Comparison of ENCODE assay signal across 14 cellular contexts in the genomic region with DNA sequence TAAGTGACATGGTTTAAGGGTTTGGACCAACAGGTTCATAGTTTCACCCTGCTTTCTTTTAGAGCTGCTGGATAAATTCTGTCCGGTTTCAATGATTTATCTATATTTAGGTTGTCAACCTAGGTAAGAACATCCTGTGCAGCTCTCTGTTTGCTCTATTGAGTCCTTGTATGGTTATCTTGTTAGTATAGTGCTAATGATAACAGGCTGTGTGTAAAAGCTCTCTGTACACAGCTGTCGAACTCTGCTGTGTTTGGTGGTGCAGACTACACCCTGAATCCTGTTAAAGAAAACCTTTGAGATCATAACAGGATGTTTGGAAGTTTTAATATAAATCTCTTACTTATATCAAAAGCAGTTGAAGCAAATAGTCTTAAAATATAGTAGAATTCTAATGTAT.
DNase-seq lines count a peak whose midpoint lies in the region; ATAC-seq, FAIRE-seq and TF ChIP-seq lines count a peak whose summit lies in the region.
"Had no signal": no experiment of that assay in that cellular context is flagged by ENCODE, and none has a peak within 500 bp of the region (broad histone marks: within the 10 kb centered on the region; RNA-seq: fewer than 3 reads in every experiment).

No MANE protein-coding gene starts in this region.

- CTCF ChIA-PET in WTC11 (lab: Charles Lee): no interaction called here

- peak; percentile 51 for DNase-seq in DMS 273 (lab: John Stamatoyannopoulos, UW; ENCODE audit: unreplicated experiment)
- peak; percentile 39 for DNase-seq in NCI-H1417 treated with DMSO at 0.1 percent for 48 hours (lab: John Stamatoyannopoulos, UW)
- DNase-seq in NCI-H524 treated with DMSO at 0.1 percent for 48 hours (lab: John Stamatoyannopoulos, UW): peak; percentile 44
- no peak for DNase-seq in activated CD4-positive, alpha-beta T cell treated with anti-CD3 and anti-CD28 coated beads for 4 hours
- no peak for DNase-seq in WTC11 (ENCODE audit: low spot score)
- DNase-seq: activated CD4-positive, alpha-beta T cell treated with anti-CD3 and anti-CD28 coated beads, Interleukin-2, amount 10 ng/mL, durations not matched to agents 24 days and 14 days; activated naive CD4-positive, alpha-beta T cell; foreskin melanocyte; stimulated activated CD4-positive, alpha-beta T cell treated with anti-CD3 and anti-CD28 coated beads, Interleukin-4, amount 100 ng/mL, for 4 hours; stimulated activated CD8-positive, alpha-beta memory T cell treated with anti-CD3 and anti-CD28 coated beads, Interleukin-4, amount 100 ng/mL, for 48 hours had no signal

- H3K4me3 Mint-ChIP-seq in WTC11: no peak overlapping the region
- H3K4me3 Mint-ChIP-seq: activated CD4-positive, alpha-beta T cell treated with anti-CD3 and anti-CD28 coated beads, Interleukin-2, amount 10 ng/mL, durations not matched to agents 24 days and 14 days had no signal

- no peak overlapping the region for H3K27ac Mint-ChIP-seq in WTC11
- H3K27ac Mint-ChIP-seq: activated CD4-positive, alpha-beta T cell treated with anti-CD3 and anti-CD28 coated beads, Interleukin-2, amount 10 ng/mL, durations not matched to agents 24 days and 14 days had no signal

- H3K36me3 Mint-ChIP-seq in WTC11: no peaks in the 10 kb centered on the region

- no peaks in the 10 kb centered on the region for H3K9me3 Mint-ChIP-seq in WTC11
- H3K9me3 Mint-ChIP-seq: activated CD4-positive, alpha-beta T cell treated with anti-CD3 and anti-CD28 coated beads, Interleukin-2, amount 10 ng/mL, durations not matched to agents 24 days and 14 days had no signal

- no peaks in the 10 kb centered on the region for H3K27me3 Mint-ChIP-seq in WTC11 (ENCODE audit: low read depth)

- FAIRE-seq in islet of Langerhans (lab: Jason Lieb, UNC): peak; percentile 99
- FAIRE-seq: RCC 7860 had no signal

- POLR2A ChIA-PET in WTC11 (lab: Charles Lee): no interaction called here

- no peak for ATAC-seq in WTC11
- ATAC-seq in GM19395 (IDR thresholded peaks at IDR 0.05; ENCODE audit: unreplicated experiment): no peak
- no peak for ATAC-seq in HG02759 (IDR thresholded peaks at IDR 0.05; ENCODE audit: unreplicated experiment)

- H3K4me1 Mint-ChIP-seq in WTC11: peaks cover 13% of the 10 kb centered on the region
- H3K4me1 Mint-ChIP-seq: activated CD4-positive, alpha-beta T cell treated with anti-CD3 and anti-CD28 coated beads, Interleukin-2, amount 10 ng/mL, durations not matched to agents 24 days and 14 days had no signal

- no peak for TF ChIP-seq CTCF in WTC11 (IDR thresholded peaks at IDR 0.05)

TF ChIP-seq in WTC11, 78 proteins besides CTCF, POLR2A, EP300 and RAD21:
- TF ChIP-seq ZNF416 (CRISPR knock-in tag; IDR thresholded peaks at IDR 0.05): no peak
- TF ChIP-seq GTF2I (CRISPR knock-in tag; conservative IDR thresholded peaks at IDR 0.05): no peak
- TF ChIP-seq ATF1 (CRISPR knock-in tag; IDR thresholded peaks at IDR 0.05): no peak
- no peak for TF ChIP-seq HMGA2 (CRISPR knock-in tag; IDR thresholded peaks at IDR 0.05)
- TF ChIP-seq AR (CRISPR knock-in tag; IDR thresholded peaks at IDR 0.05): no peak
- no peak for TF ChIP-seq ARID4B (CRISPR knock-in tag; IDR thresholded peaks at IDR 0.05; ENCODE audit: borderline replicate concordance)
- no peak for TF ChIP-seq E2F5 (CRISPR knock-in tag; IDR thresholded peaks at IDR 0.05)
- TF ChIP-seq, protein P1, sequence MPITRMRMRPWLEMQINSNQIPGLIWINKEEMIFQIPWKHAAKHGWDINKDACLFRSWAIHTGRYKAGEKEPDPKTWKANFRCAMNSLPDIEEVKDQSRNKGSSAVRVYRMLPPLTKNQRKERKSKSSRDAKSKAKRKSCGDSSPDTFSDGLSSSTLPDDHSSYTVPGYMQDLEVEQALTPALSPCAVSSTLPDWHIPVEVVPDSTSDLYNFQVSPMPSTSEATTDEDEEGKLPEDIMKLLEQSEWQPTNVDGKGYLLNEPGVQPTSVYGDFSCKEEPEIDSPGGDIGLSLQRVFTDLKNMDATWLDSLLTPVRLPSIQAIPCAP (CRISPR knock-in tag; IDR thresholded peaks at IDR 0.05): no peak
TF ChIP-seq in WTC11: peak in this region for 0.

Comparison
In these comparisons a context has a peak if more than half of its experiments do, and no peak if none do; other contexts are left out.
1. DNase-seq: peak in DMS 273 (single experiment), NCI-H1417 treated with DMSO at 0.1 percent for 48 hours (single experiment) and NCI-H524 treated with DMSO at 0.1 percent for 48 hours (single experiment); none in activated CD4-positive, alpha-beta T cell treated with anti-CD3 and anti-CD28 coated beads for 4 hours (0 of 2) and WTC11 (single experiment).